ENCODE assay signal across 15 cellular contexts in the genomic region with DNA sequence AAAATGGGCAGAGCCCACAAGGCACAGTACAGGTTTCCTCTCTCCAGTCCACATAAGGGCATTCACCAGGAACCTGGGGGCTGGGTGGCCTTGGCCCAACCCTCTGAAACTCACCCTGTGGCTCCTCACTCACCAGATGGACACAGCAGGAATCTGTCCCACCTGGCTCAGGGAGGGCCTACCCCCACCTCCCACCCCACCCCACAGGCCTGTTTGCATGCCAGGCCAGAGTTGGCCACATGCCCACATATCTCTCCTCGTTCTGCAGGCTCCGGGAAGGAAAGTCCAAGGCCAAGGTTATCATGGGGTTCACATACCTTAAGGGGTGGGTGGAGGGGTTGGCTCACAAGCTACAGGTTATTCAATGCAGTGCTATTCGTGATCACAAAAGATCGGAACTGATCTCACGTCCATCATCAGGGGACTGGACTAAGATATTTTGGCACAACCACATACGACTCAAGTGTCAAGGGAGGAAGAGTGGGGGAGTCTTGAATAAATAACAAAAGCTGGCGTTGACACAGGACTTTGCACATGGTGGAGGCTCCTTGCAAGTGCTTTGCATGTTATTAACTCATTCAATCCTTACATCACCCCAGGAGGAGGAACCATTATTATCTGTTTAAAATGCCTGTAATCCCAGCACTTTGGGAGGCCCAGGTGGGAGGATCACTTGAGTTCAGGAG. TPM values are rescaled to one million over a fixed set of nuclear protein-coding genes. Genes with fewer than 3 reads are reported as not detected.
DNase-seq lines count a peak whose midpoint lies in the region; ATAC-seq and TF ChIP-seq lines count a peak whose summit lies in the region.
"Had no signal": no experiment of that assay in that cellular context is flagged by ENCODE, and none has a peak within 500 bp of the region (broad histone marks: within the 10 kb centered on the region; RNA-seq: fewer than 3 reads in every experiment).

No MANE protein-coding gene starts in this region.

- 14 to 25% methylated on average over 5 to 7 of the region's 7 CpGs for WGBS in body of pancreas, 2 donors
- 82% methylated on average over 5 of the region's 7 CpGs for WGBS in mesenchymal stem cell

- H3K36me3 ChIP-seq in body of pancreas (replicated peaks in 1 of 2; ENCODE audit: insufficient read depth in 1 of 2, low read depth in 2 of 2) (no peaks in the 10 kb centered on the region), mesenchymal stem cell (ENCODE audit: control insufficient read depth in 1 of 2, insufficient read depth in 2 of 2, low read depth in 1 of 2, low read length in 2 of 2) (peaks cover 0 to 30% of the 10 kb centered on the region in 2 experiments), WERI-Rb-1 (no peaks in the 10 kb centered on the region)

- H3K27me3 ChIP-seq in body of pancreas, result no peaks in the 10 kb centered on the region
- H3K27me3 ChIP-seq in mesenchymal stem cell (ENCODE audit: control insufficient read depth in 1 of 2, insufficient read depth in 1 of 2, low read length in 2 of 2), result no peaks in the 10 kb centered on the region
- H3K27me3 ChIP-seq in WERI-Rb-1 (ENCODE audit: insufficient read depth, low read depth, severe bottlenecking), result no peaks in the 10 kb centered on the region

- no peak overlapping the region for H3K4me2 ChIP-seq in mesenchymal stem cell (ENCODE audit: low read length, poor library complexity, severe bottlenecking)

- no peaks in the 10 kb centered on the region for H3K9me3 ChIP-seq in body of pancreas
- H3K9me3 ChIP-seq in mesenchymal stem cell (ENCODE audit: control insufficient read depth, low read length), result no peaks in the 10 kb centered on the region
- no peaks in the 10 kb centered on the region for H3K9me3 ChIP-seq in WERI-Rb-1 (ENCODE audit: severe bottlenecking)

- no peak overlapping the region for H3K4me3 ChIP-seq in body of pancreas
- no peak overlapping the region for H3K4me3 ChIP-seq in mesenchymal stem cell (ENCODE audit: insufficient read depth in 1 of 2, low read depth in 1 of 2, low read length in 2 of 2)
- H3K4me3 ChIP-seq in WERI-Rb-1 (ENCODE audit: low read depth, low read length), result no peak overlapping the region

- H2BK12ac ChIP-seq in mesenchymal stem cell (ENCODE audit: low read length in 2 of 2), result peak overlapping the region; percentile 51

- peaks cover 62% of the 10 kb centered on the region for H3K4me1 ChIP-seq in body of pancreas
- peaks cover 40% of the 10 kb centered on the region for H3K4me1 ChIP-seq in mesenchymal stem cell (ENCODE audit: control insufficient read depth, insufficient read depth, low read depth, low read length)

- H4K91ac ChIP-seq in mesenchymal stem cell (ENCODE audit: low read length), result no peak overlapping the region

- ATAC-seq in body of pancreas (peak; percentile 62), GM21360 (IDR thresholded peaks at IDR 0.05; ENCODE audit: unreplicated experiment) (no peak), GM21528 (IDR thresholded peaks at IDR 0.05; ENCODE audit: low FRiP score, unreplicated experiment) (no peak)
- ATAC-seq: activated CD8-positive, alpha-beta T cell treated with anti-CD3 and anti-CD28 coated beads, Interleukin-2, amount 10 ng/mL, durations not matched to agents 7 days and 5 days had no signal

- peak overlapping the region; percentile 86 for H2AK5ac ChIP-seq in mesenchymal stem cell (ENCODE audit: low read length, severe bottlenecking)

- H3K14ac ChIP-seq in mesenchymal stem cell (ENCODE audit: low read length in 2 of 2), result no peak overlapping the region

- no peak overlapping the region for H2BK120ac ChIP-seq in mesenchymal stem cell (ENCODE audit: low read depth, low read length)

- no peak overlapping the region for H2BK15ac ChIP-seq in mesenchymal stem cell (ENCODE audit: low read depth, poor library complexity, severe bottlenecking)

- no peak overlapping the region for H3K18ac ChIP-seq in mesenchymal stem cell (ENCODE audit: low read depth in 1 of 2, low read length in 2 of 2)

- peak; percentile 91 for DNase-seq in Caki2 (ENCODE audit: low read depth)
- DNase-seq in NCI-H2029 treated with DMSO at 0.1 percent for 48 hours (lab: John Stamatoyannopoulos, UW), result peak; percentile 25
- peak; percentile 79 to 89 (median 87) for DNase-seq in body of pancreas
- DNase-seq in mesenchymal stem cell, result no peak
- DNase-seq in WERI-Rb-1, result no peak
- no peak for DNase-seq in RPMI8226
- DNase-seq: activated CD8-positive, alpha-beta T cell treated with anti-CD3 and anti-CD28 coated beads, Interleukin-2, amount 10 ng/mL, durations not matched to agents 7 days and 5 days; activated gamma-delta T cell treated with Interleukin-2 at 50 U/mL for 16 hours; cerebellar nuclear complex; DND-41; stimulated activated CD4-positive, alpha-beta T cell treated with anti-CD3 and anti-CD28 coated beads, Interleukin-2, amount 100 ng/mL, for 24 hours; T-helper 9 cell had no signal

- no peak overlapping the region for H3K23ac ChIP-seq in mesenchymal stem cell (ENCODE audit: low read length in 2 of 2)

- H3K9ac ChIP-seq in mesenchymal stem cell (ENCODE audit: low read length), result no peak overlapping the region

- in situ Hi-C loops in Caki2 (cut with HindIII; ENCODE audit: low pct_unique_long_range_greater_than_20kb, low sequenced_read_pairs), result no loop called here

- H2AFZ ChIP-seq in mesenchymal stem cell (ENCODE audit: low read depth, low read length), result no peak overlapping the region

- TF ChIP-seq CTCF in body of pancreas (IDR thresholded peaks at IDR 0.05), result no peak
- no peak for TF ChIP-seq CTCF in WERI-Rb-1 (IDR thresholded peaks at IDR 0.05; ENCODE audit: low read depth, low read length)

- TF ChIP-seq POLR2A in body of pancreas (IDR thresholded peaks at IDR 0.05), result no peak

- no peak overlapping the region for H2BK5ac ChIP-seq in mesenchymal stem cell (ENCODE audit: low read depth, low read length, poor library complexity, severe bottlenecking)

- H3K4ac ChIP-seq in mesenchymal stem cell (ENCODE audit: low read depth in 1 of 2, low read length in 2 of 2), result no peak overlapping the region

- intact Hi-C loops in body of pancreas (cut with DNase I), result no loop called here

- H3K79me1 ChIP-seq in mesenchymal stem cell (replicated peaks; ENCODE audit: low read length, poor library complexity, severe bottlenecking), result peaks cover 6% of the 10 kb centered on the region

- peak overlapping the region; percentile 56 for H4K8ac ChIP-seq in mesenchymal stem cell (ENCODE audit: low read length)

- H3K27ac ChIP-seq in body of pancreas, result peak overlapping the region in 3 of 4 donors; percentile 67 to 73 (median 69)
- no peak overlapping the region for H3K27ac ChIP-seq in mesenchymal stem cell (ENCODE audit: low read length, poor library complexity, severe bottlenecking)
- H3K27ac ChIP-seq in WERI-Rb-1, result no peak overlapping the region

RNA-seq across cellular contexts. Expression of gene RIPOR3, which starts 13.0 kb away (rescaled TPM):
- total RNA-seq in Caki2 (2014; rRNA removed; shearing (Covaris generic); ENCODE audit: low replicate concordance), result 0.38 and 0.47 TPM in 2 replicates
- 1 to 10 TPM; 2.3 to 6.9 TPM for total RNA-seq in body of pancreas
- polyA plus RNA-seq in mesenchymal stem cell (2013, experiment 1 of 2), result 45.9 TPM
- polyA plus RNA-seq in mesenchymal stem cell (2013, experiment 2 of 2), result 43.6 TPM
- total RNA-seq: activated CD8-positive, alpha-beta T cell treated with anti-CD3 and anti-CD28 coated beads, Interleukin-2, amount 10 ng/mL, durations not matched to agents 7 days and 5 days; pulmonary artery endothelial cell had no signal

RNA-seq across cellular contexts. Expression of gene PARD6B, which starts 53.0 kb away (rescaled TPM):
- 58.6 and 82.5 TPM in 2 replicates for total RNA-seq in Caki2 (2014; rRNA removed; shearing (Covaris generic); ENCODE audit: low replicate concordance)
- 1 to 10 TPM; 4.6 to 8.6 TPM for total RNA-seq in body of pancreas
- polyA plus RNA-seq in mesenchymal stem cell (2013, experiment 1 of 2), result 2.3 TPM
- 2.5 TPM for polyA plus RNA-seq in mesenchymal stem cell (2013, experiment 2 of 2)

Comparison
In these comparisons a context has a peak if more than half of its experiments do, and no peak if none do; other contexts are left out.
1. DNase-seq: peak in Caki2 (single experiment), NCI-H2029 treated with DMSO at 0.1 percent for 48 hours (single experiment) and body of pancreas (4 of 4); none in mesenchymal stem cell (single experiment), WERI-Rb-1 (single experiment) and RPMI8226 (single experiment).
2. H3K27ac ChIP-seq: peak in body of pancreas (3 of 4); none in mesenchymal stem cell (single experiment) and WERI-Rb-1 (single experiment).